ENCODE assay signal across 3 cellular contexts in genomic region chr17:19162375-19163216, GRCh38. TPM values are rescaled to one million over a fixed set of nuclear protein-coding genes. Genes with fewer than 3 reads are reported as not detected.
"Had no signal": no experiment of that assay in that cellular context is flagged by ENCODE, and none has a peak within 500 bp of the region (broad histone marks: within the 10 kb centered on the region; RNA-seq: fewer than 3 reads in every experiment).

No MANE protein-coding gene starts in this region.

RNA-seq across cellular contexts. Expression of gene GRAPL, which starts 35.2 kb away (rescaled TPM):
- total RNA-seq: osteoblast had no signal
- polyA plus RNA-seq: immature natural killer cell, neural cell had no signal
